12 cellular contexts compared by ENCODE assay signal in genomic region chr17:68760141-68760475, GRCh38.
DNase-seq lines count a peak whose midpoint lies in the region; ATAC-seq, FAIRE-seq and TF ChIP-seq lines count a peak whose summit lies in the region.
"Had no signal": no experiment of that assay in that cellular context is flagged by ENCODE, and none has a peak within 500 bp of the region (broad histone marks: within the 10 kb centered on the region; RNA-seq: fewer than 3 reads in every experiment).

No MANE protein-coding gene starts in this region.

- CTCF ChIA-PET in PC-9 (lab: Charles Lee) (no interaction called here), endothelial cell of umbilical vein (lab: Charles Lee) (interaction anchor here (0.5 to 5.2 kb wide), 6 partner anchors 226 to 587 kb away, joined by 3 to 40 read pairs (median 4); no protein-coding TSS in a partner anchor)

- H3K9ac ChIP-seq in endothelial cell of umbilical vein (replicated peaks; ENCODE audit: extremely low read depth, insufficient read depth, low read length), result no peak overlapping the region
- no peak overlapping the region for H3K9ac ChIP-seq in smooth muscle cell (ENCODE audit: low read depth)

- no peaks in the 10 kb centered on the region for H3K79me2 ChIP-seq in PC-9 (ENCODE audit: low read depth)
- H3K79me2 ChIP-seq in endothelial cell of umbilical vein (ENCODE audit: control insufficient read depth, insufficient read depth, low read length), result no peaks in the 10 kb centered on the region
- H3K79me2 ChIP-seq in smooth muscle cell (ENCODE audit: low read depth), result no peaks in the 10 kb centered on the region

- peak; percentile 1 for TF ChIP-seq CTCF in natural killer cell (IDR thresholded peaks at IDR 0.05)
- TF ChIP-seq CTCF in PC-9 (conservative IDR thresholded peaks at IDR 0.05), result no peak; the same call in 1 of the 2 replicates
- no peak for TF ChIP-seq CTCF in endothelial cell of umbilical vein (IDR thresholded peaks at IDR 0.05; ENCODE audit: extremely low read depth in 1 of 2, insufficient read depth in 1 of 2, low read depth in 1 of 2, low read length in 2 of 2)
- TF ChIP-seq CTCF in type B pancreatic cell (conservative IDR thresholded peaks at IDR 0.05), result peak; percentile 31
- TF ChIP-seq CTCF in smooth muscle cell (IDR thresholded peaks at IDR 0.05; ENCODE audit: borderline replicate concordance, insufficient read depth, poor library complexity, severe bottlenecking), result no peak

- POLR2A ChIA-PET in PC-9 (lab: Charles Lee; ENCODE audit: unreplicated experiment) (no interaction called here), endothelial cell of umbilical vein (lab: Charles Lee) (no interaction called here)

- DNase-seq in natural killer cell (no peak), PC-9 (no peak), endothelial cell of umbilical vein (ENCODE audit: low read depth, low spot score) (no peak), type B pancreatic cell (ENCODE audit: extremely low spot score, unreplicated experiment) (no peak), smooth muscle cell (lab: John Stamatoyannopoulos, UW; ENCODE audit: unreplicated experiment) (no peak), cerebellar nuclear complex (lab: John Stamatoyannopoulos, UW) (no peak)
- no peak for DNase-seq in natural killer cell treated with Interleukin-12 subunit alpha and Interleukin-12 subunit beta and Interleukin-15 and Interleukin-18, amount 100 ng/mL, for 72 hours (ENCODE audit: low spot score)
- no peak for DNase-seq in stimulated activated CD4-positive, alpha-beta T cell treated with anti-CD3 and anti-CD28 coated beads, Interleukin-15, amount 100 ng/mL, for 24 hours

- H3K4me3 Mint-ChIP-seq in natural killer cell (no peak overlapping the region), type B pancreatic cell (peak overlapping the region; percentile 73)
- no peak overlapping the region for H3K4me3 Mint-ChIP-seq in natural killer cell treated with Interleukin-12 subunit alpha and Interleukin-12 subunit beta and Interleukin-15 and Interleukin-18, amount 100 ng/mL, for 72 hours

- no peak for FAIRE-seq in endothelial cell of umbilical vein (lab: Jason Lieb, UNC)

- no peak for ATAC-seq in natural killer cell
- no peak for ATAC-seq in natural killer cell treated with Interleukin-12 subunit alpha and Interleukin-12 subunit beta and Interleukin-15 and Interleukin-18, amount 100 ng/mL, for 72 hours

- H2AFZ ChIP-seq in PC-9 (no peak overlapping the region; the same call in 1 of the 2 replicates), endothelial cell of umbilical vein (ENCODE audit: low read depth, low read length) (peak overlapping the region; percentile 86), smooth muscle cell (ENCODE audit: low read depth) (no peak overlapping the region)

- H3K4me3 ChIP-seq in PC-9 (no peak overlapping the region), endothelial cell of umbilical vein (replicated peaks in 1 of 3; ENCODE audit: insufficient read depth in 1 of 3, low read depth in 1 of 3, low read length in 3 of 3) (no peak overlapping the region), smooth muscle cell (no peak overlapping the region)

- dilution Hi-C loops in endothelial cell of umbilical vein (cut with MboI; ENCODE audit: extremely low pct_ligation_motif_present, low sequenced_read_pairs), result no loop called here

- no peak for TF ChIP-seq POLR2A in endothelial cell of umbilical vein (IDR thresholded peaks at IDR 0.05; ENCODE audit: low read depth, low read length)

- BruUV-seq in PC-9 (replicated peaks; lab: Mats Ljungman, UMichigan) (no TSS peak), endothelial cell of umbilical vein (replicated peaks; lab: Mats Ljungman, UMichigan) (no TSS peak)

- H3F3A ChIP-seq in PC-9 (ENCODE audit: insufficient read depth, low read depth), result peaks cover 8% of the 10 kb centered on the region; the same call in 1 of the 2 replicates
- H3F3A ChIP-seq in smooth muscle cell (ENCODE audit: low read depth), result peaks cover 13% of the 10 kb centered on the region

- intact Hi-C loops in natural killer cell (cut with micrococcal nuclease) (no loop called here), PC-9 (cut with micrococcal nuclease; ENCODE audit: unreplicated experiment) (loop anchor here (1.0 to 5.0 kb wide), 3 partner anchors 228 to 587 kb away; no protein-coding TSS in a partner anchor), endothelial cell of umbilical vein (cut with micrococcal nuclease) (loop anchor here (1.0 to 5.0 kb wide), 3 partner anchors 226 to 587 kb away; no protein-coding TSS in a partner anchor)

- H3K9me2 ChIP-seq in PC-9 (ENCODE audit: insufficient read depth), result no peaks in the 10 kb centered on the region

- H3K27me3 Mint-ChIP-seq in natural killer cell (ENCODE audit: low read depth in 2 of 2), result peaks cover 0 to 4% of the 10 kb centered on the region in 2 donors
- peaks cover 0 to 7% of the 10 kb centered on the region in 2 donors for H3K27me3 Mint-ChIP-seq in natural killer cell treated with Interleukin-12 subunit alpha and Interleukin-12 subunit beta and Interleukin-15 and Interleukin-18, amount 100 ng/mL, for 72 hours
- H3K27me3 Mint-ChIP-seq in type B pancreatic cell, result peaks cover 3% of the 10 kb centered on the region

- H4K20me1 ChIP-seq in PC-9 (ENCODE audit: insufficient read depth) (no peaks in the 10 kb centered on the region), endothelial cell of umbilical vein (replicated peaks; ENCODE audit: control insufficient read depth, extremely low read depth, insufficient read depth, low read length) (no peaks in the 10 kb centered on the region), smooth muscle cell (ENCODE audit: low read depth) (no peaks in the 10 kb centered on the region)

- peaks cover 13% of the 10 kb centered on the region for H3K4me1 ChIP-seq in PC-9 (replicated peaks; ENCODE audit: insufficient read depth)
- H3K4me1 ChIP-seq in endothelial cell of umbilical vein (ENCODE audit: control insufficient read depth, extremely low read depth, insufficient read depth, low read length), result peaks cover 9% of the 10 kb centered on the region
- peaks cover 7% of the 10 kb centered on the region for H3K4me1 ChIP-seq in smooth muscle cell (ENCODE audit: low read depth)

- 50% methylated on average over 4 of the region's 4 CpGs for WGBS in smooth muscle cell (ENCODE audit: low lambda C conversion rate)

- no peaks in the 10 kb centered on the region for H3K36me3 ChIP-seq in PC-9 (ENCODE audit: low read depth)
- no peaks in the 10 kb centered on the region for H3K36me3 ChIP-seq in endothelial cell of umbilical vein (ENCODE audit: control insufficient read depth in 2 of 2, extremely low read depth in 1 of 2, insufficient read depth in 2 of 2, low read length in 2 of 2)
- no peaks in the 10 kb centered on the region for H3K36me3 ChIP-seq in smooth muscle cell (ENCODE audit: low read depth)
- H3K36me3 ChIP-seq: HAP-1, Peyer's patch, sigmoid colon had no signal

- H3K9me3 ChIP-seq in PC-9 (ENCODE audit: insufficient read depth, low read depth), result no peaks in the 10 kb centered on the region
- no peaks in the 10 kb centered on the region for H3K9me3 ChIP-seq in endothelial cell of umbilical vein (replicated peaks; ENCODE audit: control insufficient read depth, insufficient read depth, low read length)
- H3K9me3 ChIP-seq in smooth muscle cell (replicated peaks; ENCODE audit: low read depth), result no peaks in the 10 kb centered on the region
- H3K9me3 ChIP-seq: HAP-1, Peyer's patch, sigmoid colon had no signal

- H3K27me3 ChIP-seq in PC-9 (ENCODE audit: insufficient read depth, low read depth), result no peaks in the 10 kb centered on the region
- no peaks in the 10 kb centered on the region for H3K27me3 ChIP-seq in endothelial cell of umbilical vein (ENCODE audit: control insufficient read depth in 2 of 2, insufficient read depth in 2 of 2, low read length in 2 of 2)
- no peaks in the 10 kb centered on the region for H3K27me3 ChIP-seq in smooth muscle cell (ENCODE audit: low read depth)
- H3K27me3 ChIP-seq: Peyer's patch, sigmoid colon had no signal

- H3K27ac Mint-ChIP-seq in natural killer cell (no peak overlapping the region), type B pancreatic cell (peak overlapping the region; percentile 83)
- no peak overlapping the region for H3K27ac Mint-ChIP-seq in natural killer cell treated with Interleukin-12 subunit alpha and Interleukin-12 subunit beta and Interleukin-15 and Interleukin-18, amount 100 ng/mL, for 72 hours

- H3K4me1 Mint-ChIP-seq in natural killer cell (peaks cover 9 to 10% of the 10 kb centered on the region in 2 donors), type B pancreatic cell (ENCODE audit: unreplicated experiment) (peaks cover 14% of the 10 kb centered on the region)
- H3K4me1 Mint-ChIP-seq in natural killer cell treated with Interleukin-12 subunit alpha and Interleukin-12 subunit beta and Interleukin-15 and Interleukin-18, amount 100 ng/mL, for 72 hours (ENCODE audit: low read depth in 2 of 2), result peaks cover 7 to 11% of the 10 kb centered on the region in 2 donors

- H3K9me3 Mint-ChIP-seq in natural killer cell (peaks cover 0 to 2% of the 10 kb centered on the region in 2 donors), type B pancreatic cell (peaks cover 4% of the 10 kb centered on the region)
- no peaks in the 10 kb centered on the region for H3K9me3 Mint-ChIP-seq in natural killer cell treated with Interleukin-12 subunit alpha and Interleukin-12 subunit beta and Interleukin-15 and Interleukin-18, amount 100 ng/mL, for 72 hours
- H3K9me3 Mint-ChIP-seq: activated T-helper 2 cell treated with anti-CD3 and anti-CD28 coated beads, Interferon-gamma antibody, Interleukin-2, Interleukin-4, amounts not matched to agents 10 μg/mL and 5 μg/mL and 100 μg/mL, durations not matched to agents 14 hours and 24 hours and 36 hours had no signal

- H3K9me1 ChIP-seq in endothelial cell of umbilical vein (replicated peaks; ENCODE audit: control insufficient read depth, extremely low read depth, insufficient read depth, low read length), result no peaks in the 10 kb centered on the region

- no peaks in the 10 kb centered on the region for H3K36me3 Mint-ChIP-seq in natural killer cell
- no peaks in the 10 kb centered on the region for H3K36me3 Mint-ChIP-seq in natural killer cell treated with Interleukin-12 subunit alpha and Interleukin-12 subunit beta and Interleukin-15 and Interleukin-18, amount 100 ng/mL, for 72 hours
- H3K36me3 Mint-ChIP-seq in type B pancreatic cell, result no peaks in the 10 kb centered on the region

- H3K27ac ChIP-seq in PC-9 (no peak overlapping the region), endothelial cell of umbilical vein (ENCODE audit: insufficient read depth, low read depth, low read length) (no peak overlapping the region), smooth muscle cell (ENCODE audit: low read depth) (no peak overlapping the region)

- H3K4me2 ChIP-seq in PC-9, result peak overlapping the region; percentile 89
- no peak overlapping the region for H3K4me2 ChIP-seq in endothelial cell of umbilical vein (ENCODE audit: insufficient read depth, low read length)
- no peak overlapping the region for H3K4me2 ChIP-seq in smooth muscle cell

TF ChIP-seq in endothelial cell of umbilical vein, 7 proteins besides CTCF, POLR2A, EP300 and RAD21 (continues in another document):
- no peak for TF ChIP-seq JUN (IDR thresholded peaks at IDR 0.05; ENCODE audit: borderline replicate concordance, insufficient read depth, insufficient read length, low read depth)
- TF ChIP-seq FOS (IDR thresholded peaks at IDR 0.05; ENCODE audit: borderline replicate concordance, insufficient read depth, low read length), result no peak
- no peak for TF ChIP-seq MYC (IDR thresholded peaks at IDR 0.05; ENCODE audit: low read depth, low read length)
- TF ChIP-seq GATA2 (IDR thresholded peaks at IDR 0.05; ENCODE audit: insufficient read depth, insufficient read length, low read depth, low read length), result no peak

Comparison
In these comparisons a context has a peak if more than half of its experiments do, and no peak if none do; other contexts are left out.
1. CTCF ChIP-seq: peak in natural killer cell (single experiment) and type B pancreatic cell (single experiment); none in PC-9 (single experiment), endothelial cell of umbilical vein (0 of 2) and smooth muscle cell (single experiment).